ENCODE assay signal across 8 cellular contexts in genomic region chr6:11428895-11429294, GRCh38.
DNase-seq lines count a peak whose midpoint lies in the region; ATAC-seq, FAIRE-seq and TF ChIP-seq lines count a peak whose summit lies in the region.

No MANE protein-coding gene starts in this region.

- H3K27ac ChIP-seq in A549 = peak overlapping the region; percentile 76 to 86
- peak overlapping the region; percentile 69 for H3K27ac ChIP-seq in HUES48 (ENCODE audit: low read depth, low read length)
- peak overlapping the region in 1 of 2 donors; percentile 81 for H3K27ac ChIP-seq in coronary artery

- WGBS in A549 (ENCODE audit: missing lambda C conversion rate) = 19% methylated on average over 2 of the region's 3 CpGs

- CTCF ChIA-PET in A549 (lab: Yijun Ruan, JAX) = interaction anchor here (1.0 to 1.1 kb wide), 3 partner anchors 67 to 256 kb away, joined by 3 read pairs; no protein-coding TSS in a partner anchor

- no peak for FAIRE-seq in A549 (lab: Jason Lieb, UNC)

- no peak for TF ChIP-seq RAD21 in A549 (conservative IDR thresholded peaks at IDR 0.05 in 1 of 2, IDR thresholded peaks at IDR 0.05 in 1 of 2)

- TF ChIP-seq CTCF in A549 (IDR thresholded peaks at IDR 0.05) (no peak), coronary artery (IDR thresholded peaks at IDR 0.05) (no peak)

- H3K9ac ChIP-seq in HUES48 (ENCODE audit: low read depth, low read length) = no peak overlapping the region

- H3K4me2 ChIP-seq in A549 = peak overlapping the region; percentile 49

- ATAC-seq in A549 = peak in 1 of 2 experiments; percentile 57; a peak in 3 of 6 replicates
- ATAC-seq in GM19467 (IDR thresholded peaks at IDR 0.05; ENCODE audit: unreplicated experiment) = peak; percentile 43

- TF ChIP-seq EP300 in A549 (IDR thresholded peaks at IDR 0.05) = no peak

- H3K4me3 ChIP-seq in A549 (no peak overlapping the region), HUES48 (ENCODE audit: low read depth, low read length) (no peak overlapping the region), coronary artery (no peak overlapping the region)

- no peak for TF ChIP-seq POLR2A in A549 (IDR thresholded peaks at IDR 0.05; ENCODE audit: low read length)

- H3K4me1 ChIP-seq in A549 (peaks cover 91% of the 10 kb centered on the region), HUES48 (ENCODE audit: control insufficient read depth, insufficient read depth, low read length) (peaks cover 24% of the 10 kb centered on the region)

- H3K9me3 ChIP-seq in A549 (no peaks in the 10 kb centered on the region), HUES48 (ENCODE audit: control insufficient read depth, insufficient read depth, low read length) (no peaks in the 10 kb centered on the region)

- peak in 1 of 2 experiments; percentile 51 for DNase-seq in A549 (ENCODE audit: low read depth in 1 of 2, low spot score in 1 of 2)
- DNase-seq in coronary artery (ENCODE audit: low spot score) = peak; percentile 71
- peak; percentile 100 for DNase-seq in renal cortical epithelial cell (ENCODE audit: low read depth)
- no peak for DNase-seq in NCI-H2107 (lab: John Stamatoyannopoulos, UW)
- no peak for DNase-seq in 8988T
- no peak for DNase-seq in NCI-H128 (lab: John Stamatoyannopoulos, UW; ENCODE audit: unreplicated experiment)

- no peaks in the 10 kb centered on the region for H3K36me3 ChIP-seq in HUES48 (ENCODE audit: control insufficient read depth, insufficient read depth, low read length)

- no peaks in the 10 kb centered on the region for H3K27me3 ChIP-seq in HUES48 (ENCODE audit: control insufficient read depth, insufficient read depth, low read length)

- POLR2A ChIA-PET in A549 (lab: Yijun Ruan, JAX) = interaction anchor here (1.0 kb wide), 1 partner anchor 196 kb away, joined by 3 read pairs; the partner anchor contains the start of gene NEDD9

TF ChIP-seq in A549, 52 proteins besides CTCF, POLR2A, EP300 and RAD21:
- 0 out of 2 replicates have a peak, but pooled peaks have one; percentile 11 for TF ChIP-seq HOXB13 (CRISPR knock-in tag; IDR thresholded peaks at IDR 0.05; ENCODE audit: low read depth)
- TF ChIP-seq MAX (IDR thresholded peaks at IDR 0.05) = no peak

Comparison
In these comparisons a context has a peak if more than half of its experiments do, and no peak if none do; other contexts are left out.
1. DNase-seq: peak in coronary artery (single experiment) and renal cortical epithelial cell (single experiment); none in NCI-H2107 (single experiment), 8988T (single experiment) and NCI-H128 (single experiment).